8 cellular contexts compared by ENCODE assay signal in the genomic region with DNA sequence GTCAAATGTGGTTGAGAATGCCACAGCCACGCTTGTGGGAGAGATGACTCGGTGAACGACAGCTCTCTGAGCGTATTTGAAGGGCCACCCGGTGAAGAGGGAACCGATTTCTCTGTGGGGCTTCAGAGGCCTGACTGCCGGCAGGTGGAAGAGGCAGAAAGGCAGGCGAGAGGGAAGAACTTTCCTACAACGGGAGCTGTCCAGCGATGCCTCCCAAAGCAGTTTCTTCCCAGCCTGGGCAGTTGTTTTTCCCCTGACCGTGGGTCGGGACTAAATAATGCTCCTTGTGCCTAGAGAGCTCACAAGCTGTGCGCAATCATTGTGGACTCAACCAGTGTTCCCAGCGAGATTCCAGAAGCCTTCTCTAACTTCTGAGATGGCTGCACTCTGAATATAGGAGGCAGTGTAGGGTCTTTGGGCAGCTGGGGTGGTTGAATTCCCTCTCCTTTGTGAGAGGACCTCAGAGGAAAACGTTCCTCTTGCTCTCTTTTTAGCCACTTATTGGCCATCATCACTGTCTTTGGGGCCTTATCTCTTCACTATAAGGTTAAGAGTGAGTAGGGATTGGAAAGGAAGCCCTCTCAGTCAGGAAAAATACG. TPM values are rescaled to one million over a fixed set of nuclear protein-coding genes. Genes with fewer than 3 reads are reported as not detected.
DNase-seq lines count a peak whose midpoint lies in the region; ATAC-seq and TF ChIP-seq lines count a peak whose summit lies in the region.

No MANE protein-coding gene starts in this region.

- TF ChIP-seq CTCF in Loucy (conservative IDR thresholded peaks at IDR 0.05; ENCODE audit: low read length) (no peak), ascending aorta (IDR thresholded peaks at IDR 0.05) (no peak)

- 0 out of 2 replicates have a peak, but pooled peaks cover 8% of the 10 kb centered on the region for H3K79me2 ChIP-seq in Loucy (ENCODE audit: insufficient read depth, low read length)

- H3K27me3 ChIP-seq in Loucy (ENCODE audit: insufficient read depth, low read length, poor library complexity, severe bottlenecking) (no peaks in the 10 kb centered on the region), ascending aorta (no peaks in the 10 kb centered on the region), rectal smooth muscle tissue (ENCODE audit: control insufficient read depth, insufficient read depth, low read length) (no peaks in the 10 kb centered on the region)

- intact Hi-C loops in ascending aorta (cut with DNase I): loop anchor here (1.0 kb wide), 1 partner anchor 219 kb away; the partner anchor contains the start of gene LMAN1

- H3K36me3 ChIP-seq in Loucy (ENCODE audit: insufficient read depth, low read length) (no peaks in the 10 kb centered on the region), ascending aorta (no peaks in the 10 kb centered on the region), rectal smooth muscle tissue (ENCODE audit: control insufficient read depth, insufficient read depth, low read length) (no peaks in the 10 kb centered on the region)

- DNase-seq in AG20443 (ENCODE audit: low spot score) (peak; percentile 59), ascending aorta (ENCODE audit: low spot score in 2 of 2) (peak in 1 of 2 donors; percentile 66), hippocampal formation (lab: John Stamatoyannopoulos, UW) (peak; percentile 45 to 46)

- no peaks in the 10 kb centered on the region for H3K9me2 ChIP-seq in Loucy (replicated peaks; ENCODE audit: low read depth, low read length)

- no peaks in the 10 kb centered on the region for H3F3A ChIP-seq in Loucy (ENCODE audit: low read depth)

- peaks cover 5% of the 10 kb centered on the region for H4K20me1 ChIP-seq in Loucy (ENCODE audit: insufficient read depth, low read length, poor library complexity, severe bottlenecking)

- peak overlapping the region; percentile 68 for H3K9ac ChIP-seq in Loucy (ENCODE audit: low read depth, low read length, poor library complexity, severe bottlenecking)
- H3K9ac ChIP-seq in rectal smooth muscle tissue (ENCODE audit: low read length): peak overlapping the region; percentile 32

- H3K9me3 ChIP-seq in Loucy (ENCODE audit: insufficient read depth, low read depth, low read length) (no peaks in the 10 kb centered on the region), ascending aorta (no peaks in the 10 kb centered on the region)

- H2AFZ ChIP-seq in Loucy (ENCODE audit: low read length): peak overlapping the region; percentile 88

- H3K4me1 ChIP-seq in Loucy (ENCODE audit: insufficient read depth, low read length, poor library complexity, severe bottlenecking) (peaks cover 18% of the 10 kb centered on the region), ascending aorta (peaks cover 0 to 2% of the 10 kb centered on the region in 2 donors), rectal smooth muscle tissue (ENCODE audit: control insufficient read depth, insufficient read depth, low read length) (no peaks in the 10 kb centered on the region)

- peak overlapping the region; percentile 91 for H3K4me2 ChIP-seq in Loucy (ENCODE audit: low read depth, low read length, poor library complexity, severe bottlenecking)

- H3K27ac ChIP-seq in ascending aorta (peak overlapping the region; percentile 74 to 82), rectal smooth muscle tissue (ENCODE audit: low read depth, low read length) (peak overlapping the region; percentile 13)

- ATAC-seq in GM18517 (IDR thresholded peaks at IDR 0.05; ENCODE audit: unreplicated experiment): peak; percentile 0
- no peak for ATAC-seq in GM21360 (IDR thresholded peaks at IDR 0.05; ENCODE audit: unreplicated experiment)
- ATAC-seq in GM19324 (IDR thresholded peaks at IDR 0.05; ENCODE audit: low FRiP score, unreplicated experiment): no peak

- peak overlapping the region; percentile 92 for H3K4me3 ChIP-seq in Loucy (ENCODE audit: low read length, poor library complexity, severe bottlenecking)
- H3K4me3 ChIP-seq in ascending aorta: peak overlapping the region; percentile 82 to 97
- H3K4me3 ChIP-seq in rectal smooth muscle tissue (ENCODE audit: low read length): peak overlapping the region; percentile 93

RNA-seq across cellular contexts. Expression of gene SEC11C, which starts 0.7 kb away (rescaled TPM):
- 6.2 TPM for total RNA-seq in ascending aorta
